Comparison of ENCODE assay signal across 8 cellular contexts in the genomic region with DNA sequence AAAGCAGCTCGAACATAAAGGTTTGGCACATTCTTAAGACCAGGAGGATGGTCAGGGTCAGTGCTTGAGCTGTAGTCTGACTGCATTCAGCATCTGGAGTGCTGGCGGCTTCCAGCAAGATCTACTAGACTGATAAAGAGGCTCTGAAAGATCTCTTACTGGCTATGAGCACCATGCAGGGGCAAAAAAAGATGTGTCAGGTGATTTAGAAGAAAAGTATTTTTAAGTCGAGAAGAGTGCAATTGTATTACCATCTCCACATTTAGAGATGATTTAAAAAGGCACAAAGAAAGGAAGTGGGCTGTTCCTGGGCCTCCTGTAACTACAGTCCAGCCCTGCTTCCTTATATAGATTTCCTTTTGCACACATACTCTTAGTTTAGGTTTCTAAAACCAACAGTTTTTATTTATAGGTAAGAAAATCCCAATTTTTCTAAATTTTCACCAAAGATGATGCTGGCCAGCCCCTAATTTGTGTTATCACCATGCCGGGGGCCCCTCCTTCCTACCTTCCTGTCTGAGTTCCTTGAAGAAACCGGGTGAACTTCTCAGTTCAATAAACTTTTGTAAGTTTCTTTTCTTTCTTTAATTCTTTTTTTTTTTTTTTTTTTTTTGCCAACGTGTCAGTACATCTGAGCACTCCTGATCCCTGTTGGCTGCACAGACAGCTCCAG.
DNase-seq lines count a peak whose midpoint lies in the region; ATAC-seq and TF ChIP-seq lines count a peak whose summit lies in the region.

No MANE protein-coding gene starts in this region.

- intact Hi-C loops in lower lobe of right lung (cut with DNase I): no loop called here

- no peak overlapping the region for H3K9ac ChIP-seq in BLaER1

- H3K36me3 ChIP-seq in BLaER1 (no peaks in the 10 kb centered on the region), lower lobe of right lung (no peaks in the 10 kb centered on the region), urinary bladder (ENCODE audit: insufficient read depth) (no peaks in the 10 kb centered on the region)

- H3K27me3 ChIP-seq in BLaER1: no peaks in the 10 kb centered on the region
- H3K27me3 ChIP-seq in lower lobe of right lung (ENCODE audit: low read depth): no peaks in the 10 kb centered on the region

- TF ChIP-seq CTCF in lower lobe of right lung (IDR thresholded peaks at IDR 0.05): no peak

- peak; percentile 81 for DNase-seq in amniotic epithelial cell (ENCODE audit: low read depth)
- DNase-seq in lower lobe of right lung: no peak
- no peak for DNase-seq in NCI-H510A (lab: John Stamatoyannopoulos, UW)

- peak overlapping the region; percentile 43 for H3K4me2 ChIP-seq in BLaER1

- H3K27ac ChIP-seq in BLaER1 (0 out of 2 replicates have a peak overlapping the region, but pooled peaks have one; percentile 5), lower lobe of right lung (peak overlapping the region; percentile 86), urinary bladder (ENCODE audit: low read depth) (peak overlapping the region; percentile 91)

- ATAC-seq in HG03103 (IDR thresholded peaks at IDR 0.05; ENCODE audit: low read depth, unreplicated experiment) (peak; percentile 56), lower lobe of right lung (peak; percentile 49 to 54), GM19463 (IDR thresholded peaks at IDR 0.05; ENCODE audit: unreplicated experiment) (no peak), HG03139 (IDR thresholded peaks at IDR 0.05; ENCODE audit: unreplicated experiment) (no peak)

- H4K20me1 ChIP-seq in BLaER1: no peaks in the 10 kb centered on the region

- H3K4me1 ChIP-seq in BLaER1: peaks cover 15% of the 10 kb centered on the region
- peaks cover 49% of the 10 kb centered on the region for H3K4me1 ChIP-seq in lower lobe of right lung
- H3K4me1 ChIP-seq in urinary bladder (ENCODE audit: insufficient read depth): no peaks in the 10 kb centered on the region

- WGBS in urinary bladder: 4% methylated on average over 6 of the region's 6 CpGs

- H3K4me3 ChIP-seq in BLaER1 (no peak overlapping the region), lower lobe of right lung (peak overlapping the region; percentile 4), urinary bladder (ENCODE audit: low read depth, low read length) (no peak overlapping the region)

- H3K9me3 ChIP-seq in BLaER1 (no peaks in the 10 kb centered on the region), lower lobe of right lung (no peaks in the 10 kb centered on the region)

Comparison
In these comparisons a context has a peak if more than half of its experiments do, and no peak if none do; other contexts are left out.
1. H3K27ac ChIP-seq: peak in every context shown above with its lines; median percentile 91 in urinary bladder; 86 in lower lobe of right lung; 5 in BLaER1.
2. ATAC-seq: peak in HG03103 (single experiment) and lower lobe of right lung (2 of 2); none in GM19463 (single experiment) and HG03139 (single experiment).